In genomic region chr2:11043245-11043644, GRCh38 we compare ENCODE assay signal across 27 cellular contexts.
"Had no signal": no experiment of that assay in that cellular context is flagged by ENCODE, and none has a peak within 500 bp of the region (broad histone marks: within the 10 kb centered on the region; RNA-seq: fewer than 3 reads in every experiment).

No MANE protein-coding gene starts in this region.

- H3K36me3 Mint-ChIP-seq: mesothelial cell of epicardium had no signal

- ATAC-seq: left cardiac atrium; left lobe of liver; lower lobe of right lung; natural killer cell; right lobe of liver; stimulated activated naive B cell treated with anti-CD40 and anti-IgM and Interleukin-4, amounts not matched to agents 10 μg/mL and 1 μg/mL and 100 μg/mL, for 72 hours; stimulated activated naive CD8-positive, alpha-beta T cell treated with anti-CD3 and anti-CD28 coated beads, Interleukin-15, Interleukin-2, amounts not matched to agents 100 U/mL and 50 U/mL, for 24 hours; upper lobe of right lung had no signal

- H3K27ac Mint-ChIP-seq: mesothelial cell of epicardium; naive B cell; natural killer cell; nephron progenitor cell; progenitor cell of endocrine pancreas; stimulated activated naive B cell treated with anti-CD40 and anti-IgM and Interleukin-4, amounts not matched to agents 10 μg/mL and 1 μg/mL and 100 μg/mL, for 72 hours had no signal

- H3K36me3 ChIP-seq: lower lobe of right lung, ovary, right atrium auricular region, right lobe of liver, stomach, suprapubic skin, thoracic aorta, tibial artery, upper lobe of right lung, uterus had no signal

- H3K4me1 Mint-ChIP-seq: mesothelial cell of epicardium; naive B cell; natural killer cell; nephron progenitor cell; stimulated activated naive B cell treated with anti-CD40 and anti-IgM and Interleukin-4, amounts not matched to agents 10 μg/mL and 1 μg/mL and 100 μg/mL, for 72 hours had no signal

- H3K27ac ChIP-seq: lower lobe of right lung, ovary, right atrium auricular region, right lobe of liver, stomach, suprapubic skin, thoracic aorta, tibial artery, upper lobe of right lung, uterus had no signal

- H3K27me3 ChIP-seq: ovary, right atrium auricular region, right lobe of liver, stomach, uterus had no signal

- H3K4me3 ChIP-seq: lower lobe of right lung, ovary, right atrium auricular region, right lobe of liver, smooth muscle cell, stomach, suprapubic skin, thoracic aorta, tibial artery, upper lobe of right lung, uterus had no signal

- DNase-seq: hippocampal formation; kidney glomerular epithelial cell; left cardiac atrium; lower lobe of right lung; mesendoderm; naive B cell; natural killer cell; nephron progenitor cell; ovary; right lobe of liver; stimulated activated CD4-positive, alpha-beta T cell treated with anti-CD3 and anti-CD28 coated beads, Interleukin-1b, Interleukin-23, amount 100 ng/mL, for 48 hours; stimulated activated CD4-positive, alpha-beta T cell treated with anti-CD3 and anti-CD28 coated beads, Interleukin-2, amount 100 ng/mL, for 48 hours; stimulated activated naive B cell treated with anti-CD40 and anti-IgM and Interleukin-4, amounts not matched to agents 10 μg/mL and 1 μg/mL and 100 μg/mL, for 72 hours; stimulated activated naive CD8-positive, alpha-beta T cell treated with anti-CD3 and anti-CD28 coated beads, Interleukin-15, Interleukin-2, amounts not matched to agents 100 U/mL and 50 U/mL, for 24 hours; stomach; tibial artery; trophoblast cell; upper lobe of right lung; uterus had no signal

- FAIRE-seq: keratinocyte had no signal

- H3K9me3 ChIP-seq: ovary, right lobe of liver, upper lobe of right lung, uterus had no signal

- H3K4me3 Mint-ChIP-seq: mesothelial cell of epicardium; naive B cell; natural killer cell; nephron progenitor cell; stimulated activated naive B cell treated with anti-CD40 and anti-IgM and Interleukin-4, amounts not matched to agents 10 μg/mL and 1 μg/mL and 100 μg/mL, for 72 hours had no signal

- H3K4me1 ChIP-seq: lower lobe of right lung, right atrium auricular region, right lobe of liver, stomach, suprapubic skin, tibial artery, upper lobe of right lung, uterus had no signal
